23 cellular contexts compared by ENCODE assay signal in the genomic region with DNA sequence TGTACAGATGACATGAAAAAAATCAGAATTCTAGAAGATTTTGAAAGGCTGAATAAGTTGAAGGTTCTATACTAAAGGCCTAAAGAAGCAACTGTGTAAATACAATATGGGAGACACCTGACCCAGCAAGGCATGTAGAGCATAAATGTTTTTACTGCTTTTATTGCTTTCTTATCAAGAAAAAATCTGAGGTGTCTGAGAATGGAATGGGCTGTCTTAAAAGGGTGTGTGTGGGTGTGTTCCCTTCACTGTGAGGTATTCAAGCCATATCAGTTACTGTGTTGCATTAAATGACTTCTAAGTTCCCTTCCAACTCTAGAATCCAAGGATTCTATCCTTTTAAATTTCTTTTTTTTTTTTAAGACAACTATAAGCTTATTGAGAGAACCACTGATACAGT. TPM values are rescaled to one million over a fixed set of nuclear protein-coding genes. Genes with fewer than 3 reads are reported as not detected.
DNase-seq lines count a peak whose midpoint lies in the region; ATAC-seq, FAIRE-seq and TF ChIP-seq lines count a peak whose summit lies in the region.
"Had no signal": no experiment of that assay in that cellular context is flagged by ENCODE, and none has a peak within 500 bp of the region (broad histone marks: within the 10 kb centered on the region; RNA-seq: fewer than 3 reads in every experiment).

No MANE protein-coding gene starts in this region.

- H3K27me3 ChIP-seq in Peyer's patch: no peaks in the 10 kb centered on the region
- H3K27me3 ChIP-seq: brain microvascular endothelial cell, suprapubic skin had no signal

- H3K27ac ChIP-seq in Peyer's patch: peak overlapping the region in 3 of 4 donors; percentile 53 to 81 (median 75)
- H3K27ac ChIP-seq: A549, brain microvascular endothelial cell, C4-2B, suprapubic skin, WERI-Rb-1 had no signal

- no peak for FAIRE-seq in HTR-8/SVneo (lab: Jason Lieb, UNC)
- FAIRE-seq: A549, endothelial cell of umbilical vein had no signal

- no peak for DNase-seq in activated naive CD4-positive, alpha-beta T cell treated with anti-CD3 and anti-CD28 coated beads, Interleukin-2, amount 50 U/mL, for 72 hours (ENCODE audit: low spot score in 2 of 2)
- no peak for DNase-seq in activated naive CD4-positive, alpha-beta T cell treated with anti-CD3 and anti-CD28 coated beads, Interleukin-2, amount 10 ng/mL, durations not matched to agents 7 days and 5 days
- DNase-seq in Peyer's patch (peak in 1 of 3 donors; percentile 56), mucosa of descending colon (peak in 1 of 3 donors; percentile 47), HTR-8/SVneo (ENCODE audit: insufficient read length, low spot score) (no peak)
- no peak for DNase-seq in stimulated activated naive CD8-positive, alpha-beta T cell treated with anti-CD3 and anti-CD28 coated beads, Interleukin-15, amount 100 ng/mL, for 72 hours
- DNase-seq: activated CD4-positive, alpha-beta memory T cell treated with anti-CD3 and anti-CD28 coated beads for 36 hours; activated T-cell treated with anti-CD3 and anti-CD28 coated beads for 4 hours; brain microvascular endothelial cell; cortex of kidney; DMS53; NCI-H1436 treated with DMSO at 0.1 percent for 48 hours; NCI-H2171 treated with DMSO at 0.1 percent for 48 hours; NCI-H526 treated with DMSO at 0.1 percent for 48 hours; stimulated activated CD4-positive, alpha-beta T cell treated with anti-CD3 and anti-CD28 coated beads, Interleukin-2, amount 100 ng/mL, for 48 hours; WERI-Rb-1 had no signal

- peak overlapping the region; percentile 71 to 88 for H3K27ac Mint-ChIP-seq in activated naive CD4-positive, alpha-beta T cell treated with anti-CD3 and anti-CD28 coated beads, Interleukin-2, amount 50 U/mL, for 72 hours
- no peak overlapping the region for H3K27ac Mint-ChIP-seq in activated naive CD4-positive, alpha-beta T cell treated with anti-CD3 and anti-CD28 coated beads, Interleukin-2, amount 10 ng/mL, durations not matched to agents 7 days and 5 days
- peak overlapping the region in 1 of 2 donors; percentile 80 for H3K27ac Mint-ChIP-seq in stimulated activated naive CD8-positive, alpha-beta T cell treated with anti-CD3 and anti-CD28 coated beads, Interleukin-15, amount 100 ng/mL, for 72 hours

- TF ChIP-seq CTCF in Peyer's patch (IDR thresholded peaks at IDR 0.05) (no peak), mucosa of descending colon (IDR thresholded peaks at IDR 0.05) (no peak)

- H3K36me3 Mint-ChIP-seq in activated naive CD4-positive, alpha-beta T cell treated with anti-CD3 and anti-CD28 coated beads, Interleukin-2, amount 50 U/mL, for 72 hours: peaks cover 0 to 5% of the 10 kb centered on the region in 2 donors
- no peaks in the 10 kb centered on the region for H3K36me3 Mint-ChIP-seq in activated naive CD4-positive, alpha-beta T cell treated with anti-CD3 and anti-CD28 coated beads, Interleukin-2, amount 10 ng/mL, durations not matched to agents 7 days and 5 days

- CTCF ChIA-PET in activated naive CD4-positive, alpha-beta T cell treated with anti-CD3 and anti-CD28 coated beads, Interleukin-2, amount 10 ng/mL, durations not matched to agents 7 days and 5 days (lab: Charles Lee): no interaction called here

- H3K9me3 ChIP-seq in Peyer's patch (no peaks in the 10 kb centered on the region), mucosa of descending colon (no peaks in the 10 kb centered on the region)
- H3K9me3 ChIP-seq: A549, suprapubic skin had no signal

- intact Hi-C loops in mucosa of descending colon (cut with DNase I, micrococcal nuclease): no loop called here

- ATAC-seq in activated naive CD4-positive, alpha-beta T cell treated with anti-CD3 and anti-CD28 coated beads, Interleukin-2, amount 50 U/mL, for 72 hours: peak in 1 of 2 donors; percentile 1
- ATAC-seq in mucosa of descending colon: peak; percentile 91
- no peak for ATAC-seq in stimulated activated naive CD8-positive, alpha-beta T cell treated with anti-CD3 and anti-CD28 coated beads, Interleukin-15, amount 100 ng/mL, for 72 hours
- ATAC-seq in HG03565 (IDR thresholded peaks at IDR 0.05; ENCODE audit: unreplicated experiment): no peak
- no peak for ATAC-seq in HG03571 (IDR thresholded peaks at IDR 0.05; ENCODE audit: unreplicated experiment)
- ATAC-seq: A549 had no signal

- H3K9me3 Mint-ChIP-seq in activated naive CD4-positive, alpha-beta T cell treated with anti-CD3 and anti-CD28 coated beads, Interleukin-2, amount 50 U/mL, for 72 hours: peaks cover 0 to 8% of the 10 kb centered on the region in 2 donors
- H3K9me3 Mint-ChIP-seq in activated naive CD4-positive, alpha-beta T cell treated with anti-CD3 and anti-CD28 coated beads, Interleukin-2, amount 10 ng/mL, durations not matched to agents 7 days and 5 days: no peaks in the 10 kb centered on the region
- no peaks in the 10 kb centered on the region for H3K9me3 Mint-ChIP-seq in stimulated activated naive CD8-positive, alpha-beta T cell treated with anti-CD3 and anti-CD28 coated beads, Interleukin-15, amount 100 ng/mL, for 72 hours
- H3K9me3 Mint-ChIP-seq: activated CD4-positive, alpha-beta memory T cell treated with anti-CD3 and anti-CD28 coated beads for 36 hours had no signal

- H3K4me3 ChIP-seq in Peyer's patch: no peak overlapping the region
- peak overlapping the region; percentile 6 for H3K4me3 ChIP-seq in mucosa of descending colon
- H3K4me3 ChIP-seq: A549, lung, suprapubic skin had no signal

- TF ChIP-seq POLR2A in Peyer's patch (IDR thresholded peaks at IDR 0.05): no peak

- H3K36me3 ChIP-seq in Peyer's patch (no peaks in the 10 kb centered on the region), mucosa of descending colon (ENCODE audit: low read depth) (no peaks in the 10 kb centered on the region)
- H3K36me3 ChIP-seq: brain microvascular endothelial cell, suprapubic skin, WERI-Rb-1 had no signal

- no peaks in the 10 kb centered on the region for H3K27me3 Mint-ChIP-seq in activated naive CD4-positive, alpha-beta T cell treated with anti-CD3 and anti-CD28 coated beads, Interleukin-2, amount 10 ng/mL, durations not matched to agents 7 days and 5 days
- H3K27me3 Mint-ChIP-seq in stimulated activated naive CD8-positive, alpha-beta T cell treated with anti-CD3 and anti-CD28 coated beads, Interleukin-15, amount 100 ng/mL, for 72 hours: no peaks in the 10 kb centered on the region
- H3K27me3 Mint-ChIP-seq: activated CD4-positive, alpha-beta memory T cell treated with anti-CD3 and anti-CD28 coated beads for 36 hours had no signal

- no peak overlapping the region for H3K4me3 Mint-ChIP-seq in activated naive CD4-positive, alpha-beta T cell treated with anti-CD3 and anti-CD28 coated beads, Interleukin-2, amount 10 ng/mL, durations not matched to agents 7 days and 5 days
- H3K4me3 Mint-ChIP-seq in stimulated activated naive CD8-positive, alpha-beta T cell treated with anti-CD3 and anti-CD28 coated beads, Interleukin-15, amount 100 ng/mL, for 72 hours: peak overlapping the region; percentile 77 to 80
- H3K4me3 Mint-ChIP-seq: activated CD4-positive, alpha-beta memory T cell treated with anti-CD3 and anti-CD28 coated beads for 36 hours had no signal

- peaks cover 3 to 20% (median 6%) of the 10 kb centered on the region in 4 donors for H3K4me1 ChIP-seq in Peyer's patch
- peaks cover 43% of the 10 kb centered on the region for H3K4me1 ChIP-seq in mucosa of descending colon (ENCODE audit: low read depth)
- H3K4me1 ChIP-seq: A549, suprapubic skin had no signal

- peaks cover 44% of the 10 kb centered on the region for H3K4me1 Mint-ChIP-seq in activated naive CD4-positive, alpha-beta T cell treated with anti-CD3 and anti-CD28 coated beads, Interleukin-2, amount 10 ng/mL, durations not matched to agents 7 days and 5 days
- H3K4me1 Mint-ChIP-seq in stimulated activated naive CD8-positive, alpha-beta T cell treated with anti-CD3 and anti-CD28 coated beads, Interleukin-15, amount 100 ng/mL, for 72 hours: peaks cover 94% of the 10 kb centered on the region

RNA-seq across cellular contexts. Expression of a gene that starts 15.8 kb away (rescaled TPM):
- 10 to 100 TPM; 36.6 to 45.7 TPM for total RNA-seq in activated naive CD4-positive, alpha-beta T cell treated with anti-CD3 and anti-CD28 coated beads, Interleukin-2, amount 50 U/mL, for 72 hours
- total RNA-seq in Peyer's patch (100 to 1,000 TPM in 3 of 4 donors, 10 to 100 TPM in 1; 71.0 to 172 (median 158) TPM), mucosa of descending colon (10 to 100 TPM; 40.3 to 92.0 (median 41.1) TPM)
